In genomic region chr7:108454317-108454673, GRCh38 we compare ENCODE assay signal across 11 cellular contexts. TPM values are rescaled to one million over a fixed set of nuclear protein-coding genes. Genes with fewer than 3 reads are reported as not detected.
A peak's percentile ranks its signal among the peaks of the same experiment; 100 is the strongest.
DNase-seq lines count a peak whose midpoint lies in the region; ATAC-seq, FAIRE-seq and TF ChIP-seq lines count a peak whose summit lies in the region.
"Had no signal": no experiment of that assay in that cellular context is flagged by ENCODE, and none has a peak within 500 bp of the region (broad histone marks: within the 10 kb centered on the region; RNA-seq: fewer than 3 reads in every experiment).

No MANE protein-coding gene starts in this region.

- H3K23me2 ChIP-seq in H1 (ENCODE audit: low read depth, low read length): peaks cover 21% of the 10 kb centered on the region

- H2BK5ac ChIP-seq in H1 (ENCODE audit: low read depth, low read length): no peak overlapping the region
- H2BK5ac ChIP-seq in neuronal stem cell (ENCODE audit: low read length): no peak overlapping the region

- H3K9me3 Mint-ChIP-seq in CD4-positive, alpha-beta T cell: no peaks in the 10 kb centered on the region

- H3K4me3 ChIP-seq in OCI-LY3 (ENCODE audit: low read length): peak overlapping the region; percentile 94
- peak overlapping the region; percentile 80 to 94 (median 83) for H3K4me3 ChIP-seq in H1 (ENCODE audit: extremely low read depth in 1 of 4, insufficient read depth in 2 of 4, low read depth in 3 of 4, low read length in 4 of 4)
- peak overlapping the region; percentile 76 to 92 for H3K4me3 ChIP-seq in neuronal stem cell (ENCODE audit: low read length in 2 of 2)
- H3K4me3 ChIP-seq: K562 had no signal

- no peak for DNase-seq in CD4-positive, alpha-beta T cell
- DNase-seq in H1 (ENCODE audit: low read depth in 1 of 2, low spot score in 2 of 2) (no peak), neuronal stem cell (ENCODE audit: low spot score) (no peak), left lobe of liver (ENCODE audit: low spot score) (no peak), GM19239 (ENCODE audit: insufficient read length, low spot score) (no peak)
- no peak for DNase-seq in activated effector memory CD4-positive, alpha-beta T cell treated with anti-CD3 and anti-CD28 coated beads, Interleukin-2, amount 50 U/mL, for 16 hours
- DNase-seq: PC-3 had no signal

- no peaks in the 10 kb centered on the region for H3K79me1 ChIP-seq in H1 (ENCODE audit: low read depth, low read length)
- peaks cover 2% of the 10 kb centered on the region for H3K79me1 ChIP-seq in neuronal stem cell (ENCODE audit: low read depth, low read length)

- H2AFZ ChIP-seq in OCI-LY3 (ENCODE audit: low read depth, low read length) (no peak overlapping the region), H1 (ENCODE audit: low read length) (peak overlapping the region; percentile 80), neuronal stem cell (ENCODE audit: low read length) (peak overlapping the region; percentile 96)

- no peak overlapping the region for H4K5ac ChIP-seq in H1 (ENCODE audit: insufficient read length, low read depth, low read length)

- FAIRE-seq in H1 (lab: Jason Lieb, UNC): no peak
- FAIRE-seq in GM19239 (lab: Jason Lieb, UNC): no peak
- FAIRE-seq: K562 had no signal

- H2BK20ac ChIP-seq in H1 (ENCODE audit: low read length): no peak overlapping the region

- H2AK5ac ChIP-seq in H1 (ENCODE audit: low read depth, low read length): no peak overlapping the region
- H2AK5ac ChIP-seq in neuronal stem cell (ENCODE audit: low read depth, low read length): no peak overlapping the region

- no peak for TF ChIP-seq EP300 in H1 (IDR thresholded peaks at IDR 0.05; ENCODE audit: borderline replicate concordance in 1 of 2, low read depth in 2 of 2, low read length in 2 of 2)

- H3K9me3 ChIP-seq in CD4-positive, alpha-beta T cell (ENCODE audit: control insufficient read depth, low read length): no peaks in the 10 kb centered on the region
- H3K9me3 ChIP-seq in OCI-LY3 (ENCODE audit: insufficient read depth, low read length) (no peaks in the 10 kb centered on the region), H1 (ENCODE audit: insufficient read depth in 2 of 2, low read depth in 1 of 2, low read length in 1 of 2) (no peaks in the 10 kb centered on the region), neuronal stem cell (replicated peaks in 1 of 2; ENCODE audit: control insufficient read depth in 2 of 2, insufficient read depth in 1 of 2, low read depth in 1 of 2, low read length in 2 of 2) (no peaks in the 10 kb centered on the region)

- no peak overlapping the region for H3K23ac ChIP-seq in H1 (ENCODE audit: insufficient read length)
- H3K23ac ChIP-seq in neuronal stem cell (ENCODE audit: low read depth, low read length, poor library complexity): no peak overlapping the region

- H3K27ac Mint-ChIP-seq in CD4-positive, alpha-beta T cell: no peak overlapping the region

- H3K36me3 ChIP-seq in OCI-LY3 (replicated peaks; ENCODE audit: low read depth, low read length): no peaks in the 10 kb centered on the region
- no peaks in the 10 kb centered on the region for H3K36me3 ChIP-seq in H1 (ENCODE audit: control insufficient read depth in 2 of 4, insufficient read depth in 4 of 4, low read length in 3 of 4)
- no peaks in the 10 kb centered on the region for H3K36me3 ChIP-seq in neuronal stem cell (replicated peaks in 1 of 2; ENCODE audit: control insufficient read depth in 2 of 2, insufficient read depth in 2 of 2, low read length in 2 of 2)

- H3K9ac ChIP-seq in OCI-LY3 (ENCODE audit: low read length): peak overlapping the region; percentile 92
- H3K9ac ChIP-seq in H1 (replicated peaks in 1 of 4; ENCODE audit: extremely low read depth in 1 of 4, low read depth in 3 of 4, low read length in 3 of 4): no peak overlapping the region; a peak in 1 of 7 replicates
- no peak overlapping the region for H3K9ac ChIP-seq in neuronal stem cell (ENCODE audit: low read depth, low read length, poor library complexity)

- CTCF ChIA-PET in CD4-positive, alpha-beta T cell (lab: Charles Lee): interaction anchor here (2.8 kb wide), 1 partner anchor 43 kb away, joined by 9 read pairs; no protein-coding TSS in a partner anchor
- CTCF ChIA-PET in H1 (lab: Charles Lee; ENCODE audit: partially characterized antibody): interaction anchor here (0.6 to 2.7 kb wide), 25 partner anchors 10 to 309 kb away, joined by 3 to 12 read pairs (median 4); no protein-coding TSS in a partner anchor

- no peak overlapping the region for H2BK120ac ChIP-seq in H1 (replicated peaks; ENCODE audit: low read depth, low read length)
- no peak overlapping the region for H2BK120ac ChIP-seq in neuronal stem cell (ENCODE audit: low read depth, low read length)

- peaks cover 56% of the 10 kb centered on the region for H3K27me3 ChIP-seq in CD4-positive, alpha-beta T cell (ENCODE audit: control insufficient read depth, insufficient read depth, low read length)
- no peaks in the 10 kb centered on the region for H3K27me3 ChIP-seq in OCI-LY3 (ENCODE audit: low read depth, low read length)
- peaks cover 6 to 44% (median 33%) of the 10 kb centered on the region in 4 experiments for H3K27me3 ChIP-seq in H1 (replicated peaks in 1 of 4; ENCODE audit: control insufficient read depth in 3 of 4, extremely low read depth in 1 of 4, insufficient read depth in 3 of 4, low read length in 3 of 4)
- H3K27me3 ChIP-seq in neuronal stem cell (ENCODE audit: control insufficient read depth in 3 of 3, insufficient read depth in 3 of 3, low read depth in 1 of 3, low read length in 3 of 3): peaks cover 0 to 12% (median 4%) of the 10 kb centered on the region in 3 experiments

- peak overlapping the region; percentile 92 for H3K4me3 Mint-ChIP-seq in CD4-positive, alpha-beta T cell

- WGBS in H1 (ENCODE audit: extremely low coverage in 1 of 2, insufficient coverage in 1 of 2, insufficient read length in 1 of 2, insufficient replicate concordance in 2 of 2, low coverage in 1 of 2, low lambda C conversion rate in 2 of 2, missing lambda C conversion rate in 1 of 2), 2 experiments: 38% methylated on average over 4 of the region's 4 CpGs; no CpG with 5 or more reads in 1 of the 2 experiments
- no CpG with 5 or more reads among the region's 4 CpGs for WGBS in neuronal stem cell (ENCODE audit: extremely low coverage in 2 of 2, insufficient read length in 2 of 2, insufficient replicate concordance in 1 of 2), 2 donors

- H3K18ac ChIP-seq in H1 (ENCODE audit: extremely low read depth, low read length): no peak overlapping the region
- H3K18ac ChIP-seq in neuronal stem cell (ENCODE audit: low read length): no peak overlapping the region

- TF ChIP-seq RAD21 in H1 (IDR thresholded peaks at IDR 0.05 in 1 of 2, conservative IDR thresholded peaks at IDR 0.05 in 1 of 2; ENCODE audit: low read depth in 2 of 2, low read length in 2 of 2): no peak

- H4K91ac ChIP-seq in H1 (replicated peaks; ENCODE audit: insufficient read length, low read length) (no peak overlapping the region), neuronal stem cell (ENCODE audit: low read depth, low read length, poor library complexity) (no peak overlapping the region)

- no peak for ATAC-seq in CD4-positive, alpha-beta T cell (ENCODE audit: poor library complexity)
- ATAC-seq in left lobe of liver (no peak), GM18873 (IDR thresholded peaks at IDR 0.05; ENCODE audit: low FRiP score, unreplicated experiment) (no peak)
- ATAC-seq: HCT116, K562, PC-3 had no signal

- H3K79me2 ChIP-seq in OCI-LY3 (ENCODE audit: low read length) (peaks cover 69% of the 10 kb centered on the region), H1 (ENCODE audit: control insufficient read depth in 1 of 2, insufficient read depth in 2 of 2, low read length in 2 of 2) (no peaks in the 10 kb centered on the region)

- peaks cover 29% of the 10 kb centered on the region for H3K4me1 Mint-ChIP-seq in CD4-positive, alpha-beta T cell (ENCODE audit: low read depth)

- H4K20me1 ChIP-seq in OCI-LY3 (ENCODE audit: insufficient read depth, low read length) (no peaks in the 10 kb centered on the region), H1 (replicated peaks in 1 of 2; ENCODE audit: control insufficient read depth in 1 of 2, insufficient read depth in 2 of 2, low read length in 2 of 2) (peaks cover 0 to 1% of the 10 kb centered on the region in 2 experiments)

- H2BK12ac ChIP-seq in H1 (ENCODE audit: low read depth, low read length) (no peak overlapping the region; the same call in 1 of the 2 replicates), neuronal stem cell (ENCODE audit: low read length) (no peak overlapping the region)

- TF ChIP-seq CTCF in CD4-positive, alpha-beta T cell (IDR thresholded peaks at IDR 0.05): no peak
- TF ChIP-seq CTCF in OCI-LY3 (IDR thresholded peaks at IDR 0.05; ENCODE audit: low read depth, low read length) (no peak), H1 (IDR thresholded peaks at IDR 0.05; ENCODE audit: control extremely low read depth in 1 of 3, insufficient read depth in 1 of 3, low read depth in 1 of 3, low read length in 3 of 3) (no peak)

- H3K14ac ChIP-seq in H1 (ENCODE audit: insufficient read length) (no peak overlapping the region), neuronal stem cell (ENCODE audit: low read length) (no peak overlapping the region)

- no peak overlapping the region for H3K27ac ChIP-seq in CD4-positive, alpha-beta T cell (ENCODE audit: low read depth, low read length)
- H3K27ac ChIP-seq in OCI-LY3 (ENCODE audit: low read length) (peak overlapping the region; percentile 98), H1 (ENCODE audit: low read depth, low read length) (no peak overlapping the region), neuronal stem cell (replicated peaks; ENCODE audit: low read length) (peak overlapping the region; percentile 60)

- no peak overlapping the region for H3K56ac ChIP-seq in H1 (replicated peaks; ENCODE audit: insufficient read length, low read depth, low read length)

- intact Hi-C loops in CD4-positive, alpha-beta T cell (cut with DNase I, micrococcal nuclease): no loop called here

- H3K36me3 Mint-ChIP-seq in CD4-positive, alpha-beta T cell (ENCODE audit: low read depth): no peaks in the 10 kb centered on the region

- no peak for TF ChIP-seq POLR2A in H1 (IDR thresholded peaks at IDR 0.05; ENCODE audit: control extremely low read depth in 1 of 2, low read depth in 2 of 2, low read length in 2 of 2)

- POLR2A ChIA-PET in CD4-positive, alpha-beta T cell (lab: Charles Lee): interaction anchor here (1.3 to 2.8 kb wide), 4 partner anchors 10 to 115 kb away, joined by 5 to 7 read pairs (median 6); partner anchors contain the start of genes DNAJB9, PNPLA8 and THAP5
- POLR2A ChIA-PET in H1 (lab: Charles Lee; ENCODE audit: partially characterized antibody): no interaction called here

- H3K4me1 ChIP-seq in OCI-LY3 (ENCODE audit: low read length) (peaks cover 57% of the 10 kb centered on the region), H1 (replicated peaks in 1 of 4; ENCODE audit: control insufficient read depth in 3 of 4, insufficient read depth in 4 of 4, low read length in 3 of 4) (peaks cover 1 to 8% (median 4%) of the 10 kb centered on the region in 4 experiments; a peak in 4 of 7 replicates), neuronal stem cell (ENCODE audit: control insufficient read depth in 2 of 2, insufficient read depth in 1 of 2, low read depth in 1 of 2, low read length in 2 of 2) (peaks cover 7 to 22% of the 10 kb centered on the region in 2 donors)

- no peak overlapping the region for H4K8ac ChIP-seq in H1 (ENCODE audit: extremely low read depth, insufficient read depth, low read length)
- no peak overlapping the region for H4K8ac ChIP-seq in neuronal stem cell (ENCODE audit: low read depth, low read length)

- H2BK15ac ChIP-seq in H1 (ENCODE audit: low read length): no peak overlapping the region
- H2BK15ac ChIP-seq in neuronal stem cell (ENCODE audit: low read length): no peak overlapping the region

- H3K4me2 ChIP-seq in OCI-LY3 (ENCODE audit: low read length) (peak overlapping the region; percentile 96), H1 (ENCODE audit: insufficient read depth in 1 of 2, low read depth in 2 of 2, low read length in 2 of 2) (peak overlapping the region; percentile 94 to 97), neuronal stem cell (ENCODE audit: insufficient read depth, low read length, poor library complexity, severe bottlenecking) (peak overlapping the region; percentile 72)

- H3K4ac ChIP-seq in H1 (replicated peaks; ENCODE audit: insufficient read length, low read depth, low read length) (no peak overlapping the region), neuronal stem cell (ENCODE audit: low read length) (no peak overlapping the region)

- peaks cover 69% of the 10 kb centered on the region for H3K27me3 Mint-ChIP-seq in CD4-positive, alpha-beta T cell

RNA-seq across cellular contexts. Expression of gene NRCAM, which starts 1.9 kb away (rescaled TPM):
- 1 to 10 TPM; 3.4 to 7.0 TPM for total RNA-seq in CD4-positive, alpha-beta T cell
- 3.8 and 4.3 TPM in 2 replicates for total RNA-seq in H1 (2021; fragmentation: NEBNext Ultra II Directional; extraction: Animal tissue kit (Norgen Biotek cat#: 25700))
- polyA plus RNA-seq in H1 (2011; rRNA removed): 2.2 and 2.7 TPM in 2 replicates
- 3.4 TPM for polyA plus RNA-seq in H1 (2011; cell fraction: cytosol; rRNA removed)
- polyA plus RNA-seq in H1 (2011; cell fraction: nucleus; rRNA removed): 3.3 TPM
- polyA plus RNA-seq in H1 (2012, experiment 1 of 2): 1.9 to 3.0 TPM (median 2.5 TPM) in 4 replicates
- 0.13 TPM for polyA plus RNA-seq in H1 (2012, experiment 2 of 2)
- polyA plus RNA-seq in H1 (2013, experiment 1 of 2): 3.6 TPM
- 3.7 TPM for polyA plus RNA-seq in H1 (2013, experiment 2 of 2)
- 10.2 and 11.9 TPM in 2 replicates for polyA minus RNA-seq in H1 (2011; rRNA and poly(A)+ RNA removed)
- 10.3 TPM for polyA minus RNA-seq in H1 (2011; cell fraction: cytosol; rRNA and poly(A)+ RNA removed)
- polyA minus RNA-seq in H1 (2011; cell fraction: nucleus; rRNA and poly(A)+ RNA removed): 15.2 TPM
- 39.5 TPM for polyA plus RNA-seq in neuronal stem cell (2013, experiment 1 of 2)
- 39.3 TPM for polyA plus RNA-seq in neuronal stem cell (2013, experiment 2 of 2)
- total RNA-seq in left lobe of liver: 1.1 TPM
- total RNA-seq: PC-3 had no signal

Comparison
In these comparisons a context has a peak if more than half of its experiments do, and no peak if none do; other contexts are left out.
1. H3K27ac ChIP-seq: peak in OCI-LY3 (single experiment) and neuronal stem cell (single experiment); none in CD4-positive, alpha-beta T cell (single experiment) and H1 (single experiment).
2. Peak in every context shown above with its lines, with median percentiles within 50 percentile points of each other: H3K4me2 ChIP-seq and H3K4me3 ChIP-seq.